ENCODE assay signal across 24 cellular contexts in the genomic region with DNA sequence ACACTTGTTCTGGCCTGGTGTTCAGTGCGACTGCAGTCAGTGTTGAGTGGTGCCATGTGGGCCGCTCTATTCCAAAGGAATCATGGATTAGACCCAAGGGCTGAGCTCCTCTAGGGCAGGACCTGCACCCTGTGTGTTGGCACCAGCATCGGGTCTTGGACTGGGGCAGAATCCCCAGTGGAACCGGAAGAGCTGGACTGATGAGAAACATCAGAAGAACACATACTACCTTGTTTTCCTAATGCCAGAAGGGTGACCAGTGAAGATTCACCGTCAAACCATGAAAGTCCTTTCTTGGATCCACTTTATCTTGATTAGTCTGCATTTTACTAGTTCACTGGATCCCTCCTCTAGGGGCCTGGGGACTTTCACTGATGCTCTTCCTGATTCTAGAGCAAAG. TPM values are rescaled to one million over a fixed set of nuclear protein-coding genes. Genes with fewer than 3 reads are reported as not detected.
DNase-seq lines count a peak whose midpoint lies in the region; ATAC-seq and TF ChIP-seq lines count a peak whose summit lies in the region.
"Had no signal": no experiment of that assay in that cellular context is flagged by ENCODE, and none has a peak within 500 bp of the region (broad histone marks: within the 10 kb centered on the region; RNA-seq: fewer than 3 reads in every experiment).

No MANE protein-coding gene starts in this region.

- intact Hi-C loops in activated T-helper 2 cell treated with anti-CD3 and anti-CD28 coated beads, Interferon-gamma antibody, Interleukin-2, Interleukin-4, amounts not matched to agents 10 μg/mL and 5 μg/mL and 100 μg/mL, durations not matched to agents 14 hours and 24 hours and 36 hours (cut with micrococcal nuclease), result no loop called here
- intact Hi-C loops in ovary (cut with DNase I), result no loop called here

- H4K20me1 ChIP-seq in GM23338 (replicated peaks; ENCODE audit: insufficient read depth), result peaks cover 9% of the 10 kb centered on the region

- peak overlapping the region; percentile 31 for H3K27ac Mint-ChIP-seq in activated CD8-positive, alpha-beta memory T cell treated with anti-CD3 and anti-CD28 coated beads, Interleukin-2, amount 10 ng/mL, durations not matched to agents 7 days and 5 days
- H3K27ac Mint-ChIP-seq in GM23338, result peak overlapping the region; percentile 79; the same call in 1 of the 2 replicates
- H3K27ac Mint-ChIP-seq in activated T-helper 2 cell treated with anti-CD3 and anti-CD28 coated beads, Interferon-gamma antibody, Interleukin-2, Interleukin-4, amounts not matched to agents 10 μg/mL and 5 μg/mL and 100 μg/mL, durations not matched to agents 14 hours and 24 hours and 36 hours, result peak overlapping the region; percentile 28

- H3K9me2 ChIP-seq in GM23338 (ENCODE audit: insufficient read depth), result no peaks in the 10 kb centered on the region
- H3K9me2 ChIP-seq: SK-N-SH had no signal

- no peaks in the 10 kb centered on the region for H3K9me3 ChIP-seq in neutrophil
- H3K9me3 ChIP-seq in ovary, result no peaks in the 10 kb centered on the region
- H3K9me3 ChIP-seq: BE2C, SK-N-SH had no signal

- H3K27me3 ChIP-seq in GM23338 (ENCODE audit: insufficient read depth) (no peaks in the 10 kb centered on the region), neutrophil (peaks cover 14% of the 10 kb centered on the region), ovary (no peaks in the 10 kb centered on the region)
- H3K27me3 ChIP-seq: BE2C had no signal

- no peak for TF ChIP-seq POLR2A in ovary (IDR thresholded peaks at IDR 0.05)

- H3K79me2 ChIP-seq in GM23338 (replicated peaks; ENCODE audit: insufficient read depth), result peaks cover 49% of the 10 kb centered on the region

- no peak for DNase-seq in activated CD8-positive, alpha-beta memory T cell treated with anti-CD3 and anti-CD28 coated beads, Interleukin-2, amount 10 ng/mL, durations not matched to agents 7 days and 5 days
- DNase-seq in activated CD8-positive, alpha-beta memory T cell treated with anti-CD3 and anti-CD28 coated beads for 24 hours, result no peak
- DNase-seq in GM23338 (ENCODE audit: low spot score) (no peak), ecto neural progenitor cell (ENCODE audit: low spot score) (no peak), ovary (no peak)
- no peak for DNase-seq in activated T-helper 2 cell treated with anti-CD3 and anti-CD28 coated beads, Interferon-gamma antibody, Interleukin-2, Interleukin-4, amounts not matched to agents 10 μg/mL and 5 μg/mL and 100 μg/mL, durations not matched to agents 14 hours and 24 hours and 36 hours (ENCODE audit: low spot score)
- DNase-seq: 8988T, ACHN, BE2C, Kasumi-1, MV-4-11, NCI-H1105, NCI-H1436 treated with DMSO at 0.1 percent for 48 hours, NCI-H187 treated with DMSO at 0.1 percent for 48 hours, NCI-H2107, NCI-H524, NCI-H774, SK-N-SH had no signal

- H3F3A ChIP-seq in GM23338 (replicated peaks; ENCODE audit: low read depth), result no peaks in the 10 kb centered on the region

- 93 to 95% (median 95%) methylated on average over 5 of the region's 5 CpGs for WGBS in ovary, 3 donors

- no peaks in the 10 kb centered on the region for H3K27me3 Mint-ChIP-seq in activated CD8-positive, alpha-beta memory T cell treated with anti-CD3 and anti-CD28 coated beads, Interleukin-2, amount 10 ng/mL, durations not matched to agents 7 days and 5 days
- H3K27me3 Mint-ChIP-seq in GM23338 (ENCODE audit: insufficient read depth, low read depth, poor library complexity), result peaks cover 7% of the 10 kb centered on the region
- H3K27me3 Mint-ChIP-seq in activated T-helper 2 cell treated with anti-CD3 and anti-CD28 coated beads, Interferon-gamma antibody, Interleukin-2, Interleukin-4, amounts not matched to agents 10 μg/mL and 5 μg/mL and 100 μg/mL, durations not matched to agents 14 hours and 24 hours and 36 hours (ENCODE audit: low read depth), result no peaks in the 10 kb centered on the region

- peaks cover 11% of the 10 kb centered on the region for H3K36me3 Mint-ChIP-seq in activated CD8-positive, alpha-beta memory T cell treated with anti-CD3 and anti-CD28 coated beads, Interleukin-2, amount 10 ng/mL, durations not matched to agents 7 days and 5 days
- peaks cover 49% of the 10 kb centered on the region for H3K36me3 Mint-ChIP-seq in GM23338 (ENCODE audit: low read depth)
- H3K36me3 Mint-ChIP-seq in activated T-helper 2 cell treated with anti-CD3 and anti-CD28 coated beads, Interferon-gamma antibody, Interleukin-2, Interleukin-4, amounts not matched to agents 10 μg/mL and 5 μg/mL and 100 μg/mL, durations not matched to agents 14 hours and 24 hours and 36 hours (ENCODE audit: low read depth), result peaks cover 28% of the 10 kb centered on the region

- H3K4me3 Mint-ChIP-seq in activated CD8-positive, alpha-beta memory T cell treated with anti-CD3 and anti-CD28 coated beads, Interleukin-2, amount 10 ng/mL, durations not matched to agents 7 days and 5 days, result no peak overlapping the region
- no peak overlapping the region for H3K4me3 Mint-ChIP-seq in GM23338
- H3K4me3 Mint-ChIP-seq in activated T-helper 2 cell treated with anti-CD3 and anti-CD28 coated beads, Interferon-gamma antibody, Interleukin-2, Interleukin-4, amounts not matched to agents 10 μg/mL and 5 μg/mL and 100 μg/mL, durations not matched to agents 14 hours and 24 hours and 36 hours (ENCODE audit: low read depth), result no peak overlapping the region

- H3K4me3 ChIP-seq in GM23338 (no peak overlapping the region), neutrophil (ENCODE audit: low read depth in 1 of 2, low read length in 1 of 2) (no peak overlapping the region), ovary (no peak overlapping the region)
- H3K4me3 ChIP-seq: K562 had no signal

- no peak for ATAC-seq in activated CD8-positive, alpha-beta memory T cell treated with anti-CD3 and anti-CD28 coated beads, Interleukin-2, amount 10 ng/mL, durations not matched to agents 7 days and 5 days
- ATAC-seq in GM23338 (no peak), HG02970 (IDR thresholded peaks at IDR 0.05; ENCODE audit: low FRiP score, unreplicated experiment) (no peak)
- ATAC-seq: HCT116, K562 had no signal

- peaks cover 26% of the 10 kb centered on the region for H3K4me1 Mint-ChIP-seq in activated CD8-positive, alpha-beta memory T cell treated with anti-CD3 and anti-CD28 coated beads, Interleukin-2, amount 10 ng/mL, durations not matched to agents 7 days and 5 days
- peaks cover 48% of the 10 kb centered on the region for H3K4me1 Mint-ChIP-seq in GM23338
- peaks cover 39% of the 10 kb centered on the region for H3K4me1 Mint-ChIP-seq in activated T-helper 2 cell treated with anti-CD3 and anti-CD28 coated beads, Interferon-gamma antibody, Interleukin-2, Interleukin-4, amounts not matched to agents 10 μg/mL and 5 μg/mL and 100 μg/mL, durations not matched to agents 14 hours and 24 hours and 36 hours (ENCODE audit: low read depth)

- no peak overlapping the region for H2AFZ ChIP-seq in GM23338

- TF ChIP-seq CTCF in GM23338 (conservative IDR thresholded peaks at IDR 0.05; ENCODE audit: low read depth in 2 of 2) (no peak), neutrophil (IDR thresholded peaks at IDR 0.05) (no peak), ovary (IDR thresholded peaks at IDR 0.05) (no peak)

- CTCF ChIA-PET in activated CD8-positive, alpha-beta memory T cell treated with anti-CD3 and anti-CD28 coated beads, Interleukin-2, amount 10 ng/mL, durations not matched to agents 7 days and 5 days (lab: Charles Lee), result interaction anchor here (0.7 to 7.0 kb wide), 4 partner anchors 9 to 57 kb away, joined by 3 to 62 read pairs (median 8); a partner anchor contains a TSS

- H3K36me3 ChIP-seq in GM23338 (ENCODE audit: insufficient read depth) (peaks cover 31% of the 10 kb centered on the region), neutrophil (peaks cover 50% of the 10 kb centered on the region), ovary (no peaks in the 10 kb centered on the region)

- H3K4me1 ChIP-seq in GM23338 (ENCODE audit: insufficient read depth) (peaks cover 34% of the 10 kb centered on the region), neutrophil (ENCODE audit: control insufficient read depth in 1 of 2, insufficient read depth in 1 of 2, low read depth in 1 of 2, low read length in 1 of 2) (peaks cover 18 to 30% of the 10 kb centered on the region in 2 experiments), ovary (ENCODE audit: insufficient read depth) (no peaks in the 10 kb centered on the region)
- H3K4me1 ChIP-seq: BE2C had no signal

- no peak overlapping the region for H3K4me2 ChIP-seq in GM23338
- H3K4me2 ChIP-seq: SK-N-SH had no signal

- no peak for TF ChIP-seq EP300 in ovary (IDR thresholded peaks at IDR 0.05)

- H3K27ac ChIP-seq in GM23338 (ENCODE audit: low read depth), result 0 out of 2 replicates have a peak overlapping the region, but pooled peaks have one; percentile 26
- peak overlapping the region; percentile 18 for H3K27ac ChIP-seq in neutrophil
- no peak overlapping the region for H3K27ac ChIP-seq in ovary

- H3K9me3 Mint-ChIP-seq in activated CD8-positive, alpha-beta memory T cell treated with anti-CD3 and anti-CD28 coated beads, Interleukin-2, amount 10 ng/mL, durations not matched to agents 7 days and 5 days (ENCODE audit: low read depth), result no peaks in the 10 kb centered on the region
- H3K9me3 Mint-ChIP-seq in GM23338, result no peaks in the 10 kb centered on the region
- no peaks in the 10 kb centered on the region for H3K9me3 Mint-ChIP-seq in activated T-helper 2 cell treated with anti-CD3 and anti-CD28 coated beads, Interferon-gamma antibody, Interleukin-2, Interleukin-4, amounts not matched to agents 10 μg/mL and 5 μg/mL and 100 μg/mL, durations not matched to agents 14 hours and 24 hours and 36 hours

RNA-seq across cellular contexts. Expression of a gene that starts 11.2 kb away (rescaled TPM):
- total RNA-seq in activated CD8-positive, alpha-beta memory T cell treated with anti-CD3 and anti-CD28 coated beads, Interleukin-2, amount 10 ng/mL, durations not matched to agents 7 days and 5 days, result 1 to 10 TPM; 4.1 to 6.1 TPM
- 33.1 and 35.9 TPM in 2 replicates for total RNA-seq in GM23338 (2014; rRNA removed; shearing (Covaris generic))
- polyA plus RNA-seq in GM23338 (2016; fragmentation: Nextera tagmentation; extraction: Ambion mirVana), result 27.1 and 28.8 TPM in 2 replicates
- total RNA-seq in activated T-helper 2 cell treated with anti-CD3 and anti-CD28 coated beads, Interferon-gamma antibody, Interleukin-2, Interleukin-4, amounts not matched to agents 10 μg/mL and 5 μg/mL and 100 μg/mL, durations not matched to agents 14 hours and 24 hours and 36 hours, result 14.5 and 15.4 TPM in 2 replicates
- total RNA-seq in ovary, result under 1 TPM in 4 of 7 donors, not detected in 3; 0.11 to 0.20 (median 0.12) TPM
- polyA plus RNA-seq in ovary, result under 1 TPM in 1 of 2 donors, not detected in 1; 0.07 TPM
- total RNA-seq: G401, MCF 10A had no signal
- polyA plus RNA-seq: SK-N-SH had no signal

RNA-seq across cellular contexts. Expression of a gene that starts 11.6 kb away (rescaled TPM):
- total RNA-seq in activated CD8-positive, alpha-beta memory T cell treated with anti-CD3 and anti-CD28 coated beads, Interleukin-2, amount 10 ng/mL, durations not matched to agents 7 days and 5 days, result 10 to 100 TPM; 29.4 to 31.6 TPM
- total RNA-seq in GM23338 (2014; rRNA removed; shearing (Covaris generic)), result 62.3 and 65.4 TPM in 2 replicates
- polyA plus RNA-seq in GM23338 (2016; fragmentation: Nextera tagmentation; extraction: Ambion mirVana), result 42.8 and 43.2 TPM in 2 replicates
- total RNA-seq in activated T-helper 2 cell treated with anti-CD3 and anti-CD28 coated beads, Interferon-gamma antibody, Interleukin-2, Interleukin-4, amounts not matched to agents 10 μg/mL and 5 μg/mL and 100 μg/mL, durations not matched to agents 14 hours and 24 hours and 36 hours, result 27.3 and 27.7 TPM in 2 replicates
- 10 to 100 TPM; 14.4 to 27.5 (median 20.4) TPM for total RNA-seq in ovary
- 10 to 100 TPM; 16.7 to 22.1 TPM for polyA plus RNA-seq in ovary

RNA-seq across cellular contexts. Expression of a gene that starts 11.8 kb away (rescaled TPM):
- total RNA-seq in activated CD8-positive, alpha-beta memory T cell treated with anti-CD3 and anti-CD28 coated beads, Interleukin-2, amount 10 ng/mL, durations not matched to agents 7 days and 5 days, result 10 to 100 TPM; 69.3 to 71.1 TPM
- total RNA-seq in GM23338 (2014; rRNA removed; shearing (Covaris generic)), result 91.0 and 116 TPM in 2 replicates
- polyA plus RNA-seq in GM23338 (2016; fragmentation: Nextera tagmentation; extraction: Ambion mirVana) (183 and 216 TPM in 2 replicates), ovary (10 to 100 TPM; 68.4 to 91.8 TPM)
- 55.6 and 60.8 TPM in 2 replicates for total RNA-seq in activated T-helper 2 cell treated with anti-CD3 and anti-CD28 coated beads, Interferon-gamma antibody, Interleukin-2, Interleukin-4, amounts not matched to agents 10 μg/mL and 5 μg/mL and 100 μg/mL, durations not matched to agents 14 hours and 24 hours and 36 hours
- 10 to 100 TPM; 41.0 to 69.0 (median 51.9) TPM for total RNA-seq in ovary

RNA-seq across cellular contexts. Expression of a gene that starts 40.5 kb away (rescaled TPM):
- total RNA-seq in activated CD8-positive, alpha-beta memory T cell treated with anti-CD3 and anti-CD28 coated beads, Interleukin-2, amount 10 ng/mL, durations not matched to agents 7 days and 5 days, result 10 to 100 TPM; 52.6 to 69.8 TPM
- 29.1 and 30.3 TPM in 2 replicates for total RNA-seq in GM23338 (2014; rRNA removed; shearing (Covaris generic))
- polyA plus RNA-seq in GM23338 (2016; fragmentation: Nextera tagmentation; extraction: Ambion mirVana) (9.2 and 10.1 TPM in 2 replicates), ovary (10 to 100 TPM; 26.1 to 44.9 TPM)
- total RNA-seq in activated T-helper 2 cell treated with anti-CD3 and anti-CD28 coated beads, Interferon-gamma antibody, Interleukin-2, Interleukin-4, amounts not matched to agents 10 μg/mL and 5 μg/mL and 100 μg/mL, durations not matched to agents 14 hours and 24 hours and 36 hours, result 41.7 and 43.8 TPM in 2 replicates
- total RNA-seq in ovary, result 10 to 100 TPM; 19.4 to 46.5 (median 36.3) TPM

RNA-seq across cellular contexts. Expression of a gene that starts 41.2 kb away (rescaled TPM):
- 100 to 1,000 TPM; 123 to 143 TPM for total RNA-seq in activated CD8-positive, alpha-beta memory T cell treated with anti-CD3 and anti-CD28 coated beads, Interleukin-2, amount 10 ng/mL, durations not matched to agents 7 days and 5 days
- 48.9 and 49.8 TPM in 2 replicates for total RNA-seq in GM23338 (2014; rRNA removed; shearing (Covaris generic))
- polyA plus RNA-seq in GM23338 (2016; fragmentation: Nextera tagmentation; extraction: Ambion mirVana) (32.1 and 37.1 TPM in 2 replicates), ovary (1 to 10 TPM; 5.8 to 6.7 TPM)
- total RNA-seq in activated T-helper 2 cell treated with anti-CD3 and anti-CD28 coated beads, Interferon-gamma antibody, Interleukin-2, Interleukin-4, amounts not matched to agents 10 μg/mL and 5 μg/mL and 100 μg/mL, durations not matched to agents 14 hours and 24 hours and 36 hours, result 98.2 and 99.9 TPM in 2 replicates
- total RNA-seq in ovary, result 10 to 100 TPM in 2 of 7 donors, 1 to 10 TPM in 5; 6.2 to 12.1 (median 9.9) TPM

Comparison
In these comparisons a context has a peak if more than half of its experiments do, and no peak if none do; other contexts are left out.
1. H3K27ac Mint-ChIP-seq: peak in every context shown above with its lines; median percentile 79 in GM23338; 31 in activated CD8-positive, alpha-beta memory T cell treated with anti-CD3 and anti-CD28 coated beads, Interleukin-2, amount 10 ng/mL, durations not matched to agents 7 days and 5 days; 28 in activated T-helper 2 cell treated with anti-CD3 and anti-CD28 coated beads, Interferon-gamma antibody, Interleukin-2, Interleukin-4, amounts not matched to agents 10 μg/mL and 5 μg/mL and 100 μg/mL, durations not matched to agents 14 hours and 24 hours and 36 hours.
2. H3K27ac ChIP-seq: peak in GM23338 (single experiment) and neutrophil (single experiment); none in ovary (0 of 2).
3. RNA of a gene that starts 11.2 kb away (total RNA-seq): 33.1 to 35.9 TPM in GM23338, 14.5 to 15.4 TPM in activated T-helper 2 cell treated with anti-CD3 and anti-CD28 coated beads, Interferon-gamma antibody, Interleukin-2, Interleukin-4, amounts not matched to agents 10 μg/mL and 5 μg/mL and 100 μg/mL, durations not matched to agents 14 hours and 24 hours and 36 hours and 4.1 to 6.1 TPM in activated CD8-positive, alpha-beta memory T cell treated with anti-CD3 and anti-CD28 coated beads, Interleukin-2, amount 10 ng/mL, durations not matched to agents 7 days and 5 days; 0.11 to 0.20 TPM in ovary; every median in the first group is over 4 times any median in the second.